1 cellular context compared by ENCODE assay signal in genomic region chr3:46497556-46498265, GRCh38.
TF ChIP-seq lines count a peak whose summit lies in the region.

TSS of gene RTP3 (plus strand) at chr3:46497976. CDS start at chr3:46498063, 87 bp downstream.

TF ChIP-seq in liver, 16 proteins besides CTCF, POLR2A, EP300 and RAD21:
- TF ChIP-seq SP1 (IDR thresholded peaks at IDR 0.05) (peak; percentile 67), FOXA2 (IDR thresholded peaks at IDR 0.05) (no peak), HNF4G (IDR thresholded peaks at IDR 0.05) (peak; percentile 94), REST (IDR thresholded peaks at IDR 0.05) (no peak), NR2F2 (IDR thresholded peaks at IDR 0.05) (peak; percentile 22), GABPA (IDR thresholded peaks at IDR 0.05 in 1 of 2, conservative IDR thresholded peaks at IDR 0.05 in 1 of 2) (no peak), MAX (IDR thresholded peaks at IDR 0.05) (no peak), TAF1 (conservative IDR thresholded peaks at IDR 0.05) (peak; percentile 45), EGR1 (IDR thresholded peaks at IDR 0.05; ENCODE audit: low read depth in 2 of 2) (no peak), RXRA (IDR thresholded peaks at IDR 0.05) (peak; percentile 66 to 74), HNF4A (conservative IDR thresholded peaks at IDR 0.05) (peak; percentile 95 to 99), FOXA1 (IDR thresholded peaks at IDR 0.05) (no peak), YY1 (IDR thresholded peaks at IDR 0.05) (peak; percentile 52), JUND (IDR thresholded peaks at IDR 0.05) (peak; percentile 42 to 46)
- TF ChIP-seq, protein P1, sequence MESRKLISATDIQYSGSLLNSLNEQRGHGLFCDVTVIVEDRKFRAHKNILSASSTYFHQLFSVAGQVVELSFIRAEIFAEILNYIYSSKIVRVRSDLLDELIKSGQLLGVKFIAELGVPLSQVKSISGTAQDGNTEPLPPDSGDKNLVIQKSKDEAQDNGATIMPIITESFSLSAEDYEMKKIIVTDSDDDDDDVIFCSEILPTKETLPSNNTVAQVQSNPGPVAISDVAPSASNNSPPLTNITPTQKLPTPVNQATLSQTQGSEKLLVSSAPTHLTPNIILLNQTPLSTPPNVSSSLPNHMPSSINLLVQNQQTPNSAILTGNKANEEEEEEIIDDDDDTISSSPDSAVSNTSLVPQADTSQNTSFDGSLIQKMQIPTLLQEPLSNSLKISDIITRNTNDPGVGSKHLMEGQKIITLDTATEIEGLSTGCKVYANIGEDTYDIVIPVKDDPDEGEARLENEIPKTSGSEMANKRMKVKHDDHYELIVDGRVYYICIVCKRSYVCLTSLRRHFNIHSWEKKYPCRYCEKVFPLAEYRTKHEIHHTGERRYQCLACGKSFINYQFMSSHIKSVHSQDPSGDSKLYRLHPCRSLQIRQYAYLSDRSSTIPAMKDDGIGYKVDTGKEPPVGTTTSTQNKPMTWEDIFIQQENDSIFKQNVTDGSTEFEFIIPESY (IDR thresholded peaks at IDR 0.05): no peak
- TF ChIP-seq, protein P2, sequence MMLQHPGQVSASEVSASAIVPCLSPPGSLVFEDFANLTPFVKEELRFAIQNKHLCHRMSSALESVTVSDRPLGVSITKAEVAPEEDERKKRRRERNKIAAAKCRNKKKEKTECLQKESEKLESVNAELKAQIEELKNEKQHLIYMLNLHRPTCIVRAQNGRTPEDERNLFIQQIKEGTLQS (IDR thresholded peaks at IDR 0.05): no peak
